ENCODE assay signal across 11 cellular contexts in the genomic region with DNA sequence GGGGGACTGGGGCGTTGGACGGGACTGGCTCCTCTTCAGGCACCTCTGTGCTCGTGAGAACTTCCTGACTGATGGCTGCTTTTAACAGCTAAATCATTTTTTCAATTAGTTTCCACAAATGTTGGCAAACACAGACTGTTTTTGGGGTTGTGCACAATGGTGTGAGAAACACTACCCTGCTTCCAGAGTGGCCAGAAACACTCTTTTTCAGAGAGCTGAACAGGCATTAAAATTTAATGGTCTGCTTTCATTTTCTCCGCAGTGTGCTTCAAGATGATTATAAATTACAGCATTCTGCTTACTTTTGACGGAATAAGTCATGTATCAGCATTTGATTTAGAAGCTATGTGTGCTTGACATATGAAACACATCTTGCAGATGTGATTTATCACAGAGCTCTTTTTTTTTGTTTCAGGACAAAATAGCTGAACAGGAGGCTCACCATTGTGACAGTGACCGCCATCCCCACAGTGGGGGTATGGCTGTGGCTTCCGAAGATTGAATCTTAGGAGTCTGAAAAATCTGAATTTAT.
DNase-seq lines count a peak whose midpoint lies in the region; ATAC-seq, FAIRE-seq and TF ChIP-seq lines count a peak whose summit lies in the region.
"Had no signal": no experiment of that assay in that cellular context is flagged by ENCODE, and none has a peak within 500 bp of the region (broad histone marks: within the 10 kb centered on the region; RNA-seq: fewer than 3 reads in every experiment).

No MANE protein-coding gene starts in this region.

- H3K4me3 ChIP-seq in OCI-LY3 (ENCODE audit: low read length) (peak overlapping the region; percentile 73), parathyroid adenoma (ENCODE audit: low read depth, low read length) (no peak overlapping the region), HAP-1 (no peak overlapping the region)
- H3K4me3 ChIP-seq: K562 had no signal

- H3K79me2 ChIP-seq in OCI-LY3 (ENCODE audit: low read length), result no peaks in the 10 kb centered on the region
- no peaks in the 10 kb centered on the region for H3K79me2 ChIP-seq in parathyroid adenoma

- H3K27ac ChIP-seq in OCI-LY3 (ENCODE audit: low read length) (no peak overlapping the region), parathyroid adenoma (no peak overlapping the region)

- no peaks in the 10 kb centered on the region for H3K9me3 ChIP-seq in OCI-LY3 (ENCODE audit: insufficient read depth, low read length)
- H3K9me3 ChIP-seq in parathyroid adenoma (ENCODE audit: control insufficient read depth, low read length), result no peaks in the 10 kb centered on the region
- no peaks in the 10 kb centered on the region for H3K9me3 ChIP-seq in HAP-1

- H3K4me1 ChIP-seq in OCI-LY3 (ENCODE audit: low read length) (peaks cover 8% of the 10 kb centered on the region), parathyroid adenoma (peaks cover 25% of the 10 kb centered on the region), HAP-1 (peaks cover 39% of the 10 kb centered on the region)

- ATAC-seq in HG03045 (IDR thresholded peaks at IDR 0.05; ENCODE audit: unreplicated experiment) (no peak), HG02759 (IDR thresholded peaks at IDR 0.05; ENCODE audit: unreplicated experiment) (no peak)
- ATAC-seq: activated T-helper 17 cell treated with anti-CD3 and anti-CD28 coated beads, Interleukin-2, amount 50 U/mL, for 72 hours; K562 had no signal

- no peak for FAIRE-seq in HTR-8/SVneo (lab: Jason Lieb, UNC)
- FAIRE-seq: K562 had no signal

- H3K4me2 ChIP-seq in OCI-LY3 (ENCODE audit: low read length) (peak overlapping the region; percentile 88), parathyroid adenoma (ENCODE audit: low read length) (no peak overlapping the region)

- H3K9ac ChIP-seq in OCI-LY3 (ENCODE audit: low read length) (peak overlapping the region; percentile 43; the same call in 1 of the 2 replicates), parathyroid adenoma (no peak overlapping the region)

- DNase-seq in EH (ENCODE audit: low read depth), result peak; percentile 3
- peak; percentile 13 for DNase-seq in fibroblast of peridontal ligament (ENCODE audit: extremely low read depth)
- DNase-seq in HAP-1 (ENCODE audit: low spot score in 2 of 2), result no peak
- no peak for DNase-seq in HTR-8/SVneo (ENCODE audit: insufficient read length, low spot score)
- DNase-seq: T1000 had no signal

- H2AFZ ChIP-seq in OCI-LY3 (ENCODE audit: low read depth, low read length) (peak overlapping the region; percentile 95), parathyroid adenoma (peak overlapping the region; percentile 73)

- H3K36me3 ChIP-seq in OCI-LY3 (replicated peaks; ENCODE audit: low read depth, low read length), result no peaks in the 10 kb centered on the region
- H3K36me3 ChIP-seq in parathyroid adenoma (ENCODE audit: control insufficient read depth, insufficient read depth, low read length), result no peaks in the 10 kb centered on the region
- no peaks in the 10 kb centered on the region for H3K36me3 ChIP-seq in HAP-1 (replicated peaks)

- H4K20me1 ChIP-seq in OCI-LY3 (ENCODE audit: insufficient read depth, low read length), result no peaks in the 10 kb centered on the region

- in situ Hi-C loops in HAP-1 (cut with MboI; ENCODE audit: low sequenced_read_pairs), result no loop called here

- H3K27me3 ChIP-seq in OCI-LY3 (ENCODE audit: low read depth, low read length), result no peaks in the 10 kb centered on the region
- H3K27me3 ChIP-seq in parathyroid adenoma (ENCODE audit: control insufficient read depth, insufficient read depth, low read length), result no peaks in the 10 kb centered on the region
- no peaks in the 10 kb centered on the region for H3K27me3 ChIP-seq in HAP-1 (ENCODE audit: low read depth)

- TF ChIP-seq CTCF in OCI-LY3 (IDR thresholded peaks at IDR 0.05; ENCODE audit: low read depth, low read length) (no peak), parathyroid adenoma (IDR thresholded peaks at IDR 0.05) (no peak)

Comparison
In these comparisons a context has a peak if more than half of its experiments do, and no peak if none do; other contexts are left out.
1. DNase-seq: peak in EH (single experiment) and fibroblast of peridontal ligament (single experiment); none in HAP-1 (0 of 2) and HTR-8/SVneo (single experiment).